Comparison of ENCODE assay signal across 9 cellular contexts in the genomic region with DNA sequence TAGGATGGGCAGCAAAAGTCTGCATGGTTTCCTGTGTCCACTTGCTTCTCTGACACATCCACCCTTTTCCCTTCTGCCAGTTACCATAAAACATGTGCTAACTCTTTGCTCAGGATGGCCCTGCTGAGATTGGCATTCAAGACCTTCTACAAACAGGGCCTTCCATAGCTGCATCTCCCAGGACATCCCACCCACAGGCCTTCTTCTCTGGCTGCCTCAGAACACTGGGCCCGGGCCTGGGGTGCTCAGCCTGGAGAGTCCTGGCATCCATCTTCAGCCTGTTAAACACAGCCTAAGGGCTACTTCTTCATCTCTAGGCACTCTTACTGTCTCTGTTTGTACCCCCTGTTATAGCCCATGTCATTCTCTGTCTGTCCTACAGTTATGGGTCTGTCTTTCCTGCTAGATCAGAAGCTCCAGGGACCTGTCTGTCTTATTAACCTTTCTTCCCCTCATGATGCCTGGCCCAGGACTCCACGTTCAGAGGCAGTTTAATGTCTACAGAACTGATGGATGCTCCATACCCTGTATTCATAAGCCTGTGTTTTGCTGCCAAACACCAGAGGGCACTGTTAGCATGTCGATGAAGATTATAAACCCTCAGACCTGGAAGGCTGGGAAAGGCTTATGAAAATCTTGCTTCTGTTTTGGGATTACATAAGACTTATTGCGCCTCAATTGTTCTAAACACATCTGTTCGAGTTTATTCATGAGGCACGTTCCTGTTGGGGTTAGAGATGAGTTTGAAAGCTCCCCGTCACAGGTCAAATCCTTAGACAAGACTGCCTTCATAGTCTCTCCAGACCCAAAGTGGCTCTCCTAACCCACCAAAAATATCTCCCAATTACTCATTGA. TPM values are rescaled to one million over a fixed set of nuclear protein-coding genes. Genes with fewer than 3 reads are reported as not detected.
DNase-seq lines count a peak whose midpoint lies in the region; ATAC-seq, FAIRE-seq and TF ChIP-seq lines count a peak whose summit lies in the region.
"Had no signal": no experiment of that assay in that cellular context is flagged by ENCODE, and none has a peak within 500 bp of the region (broad histone marks: within the 10 kb centered on the region; RNA-seq: fewer than 3 reads in every experiment).

No MANE protein-coding gene starts in this region.

- peaks cover 4% of the 10 kb centered on the region for H3K4me1 Mint-ChIP-seq in memory B cell

- no peaks in the 10 kb centered on the region for H3K27me3 ChIP-seq in tibial nerve

- no peak overlapping the region for H3K4me3 Mint-ChIP-seq in memory B cell
- H3K4me3 Mint-ChIP-seq: central memory CD8-positive, alpha-beta T cell had no signal

- H3K27ac Mint-ChIP-seq in memory B cell: no peak overlapping the region

- peak in 1 of 2 donors; percentile 56 for TF ChIP-seq EP300 in tibial nerve (IDR thresholded peaks at IDR 0.05)

- TF ChIP-seq POLR2A in tibial nerve (IDR thresholded peaks at IDR 0.05): no peak

- TF ChIP-seq CTCF in LNCaP clone FGC (IDR thresholded peaks at IDR 0.05; ENCODE audit: control insufficient read depth, extremely low read depth, insufficient read depth): peak; percentile 93
- TF ChIP-seq CTCF in tibial nerve (IDR thresholded peaks at IDR 0.05): peak; percentile 51 to 90 (median 76)

- DNase-seq in NOMO-1 (lab: John Stamatoyannopoulos, UW; ENCODE audit: unreplicated experiment in 2 of 2) (peak; percentile 32 to 48), NOMO-1 treated with dmso at 0.1 percent for 144 hours (lab: John Stamatoyannopoulos, UW; ENCODE audit: unreplicated experiment) (no peak), LNCaP clone FGC (ENCODE audit: low read depth) (peak; percentile 52), SW480 (ENCODE audit: low spot score) (peak; percentile 67), memory B cell (ENCODE audit: low spot score in 2 of 2) (peak in 1 of 2 donors; percentile 29), tibial nerve (ENCODE audit: low spot score in 2 of 2) (peak; percentile 63 to 90), NCI-H2029 (lab: John Stamatoyannopoulos, UW) (no peak)

- H3K36me3 Mint-ChIP-seq in memory B cell: no peaks in the 10 kb centered on the region

- H3K9me3 ChIP-seq in tibial nerve: no peaks in the 10 kb centered on the region

- H3K36me3 ChIP-seq in tibial nerve: no peaks in the 10 kb centered on the region

- peaks cover 3% of the 10 kb centered on the region for H3K27me3 Mint-ChIP-seq in memory B cell
- H3K27me3 Mint-ChIP-seq: central memory CD8-positive, alpha-beta T cell had no signal

- peak; percentile 92 for FAIRE-seq in endometrium (lab: Jason Lieb, UNC)

- no peak overlapping the region for H3K4me3 ChIP-seq in LNCaP clone FGC (ENCODE audit: low read depth, low read length)
- H3K4me3 ChIP-seq in tibial nerve: no peak overlapping the region

- H3K9me3 Mint-ChIP-seq in memory B cell: no peaks in the 10 kb centered on the region
- H3K9me3 Mint-ChIP-seq: central memory CD8-positive, alpha-beta T cell had no signal

- H3K4me1 ChIP-seq in tibial nerve: peaks cover 0 to 20% (median 16%) of the 10 kb centered on the region in 4 donors

- WGBS in tibial nerve, 2 donors: 6 to 15% methylated on average over 7 of the region's 7 CpGs

- peak overlapping the region in 1 of 4 donors; percentile 40 for H3K27ac ChIP-seq in tibial nerve

- ATAC-seq in memory B cell (ENCODE audit: low read depth): peak; percentile 74

RNA-seq across cellular contexts. Expression of a gene that starts 16.5 kb away (rescaled TPM):
- total RNA-seq in tibial nerve: 10 to 100 TPM; 11.5 to 67.5 (median 32.7) TPM

RNA-seq across cellular contexts. Expression of a gene that starts 17.9 kb away (rescaled TPM):
- 10 to 100 TPM in 2 of 4 donors, 1 to 10 TPM in 2; 7.2 to 23.5 (median 12.1) TPM for total RNA-seq in tibial nerve

RNA-seq across cellular contexts. Expression of a gene that starts 18.6 kb away (rescaled TPM):
- total RNA-seq in tibial nerve: 10 to 100 TPM; 39.1 to 77.7 (median 64.5) TPM

RNA-seq across cellular contexts. Expression of a gene that starts 25.5 kb away (rescaled TPM):
- 100 to 1,000 TPM; 235 to 624 (median 535) TPM for total RNA-seq in tibial nerve

RNA-seq across cellular contexts. Expression of a gene that starts 27.0 kb away (rescaled TPM):
- total RNA-seq in tibial nerve: 100 to 1,000 TPM; 192 to 305 (median 232) TPM

Comparison
In these comparisons a context has a peak if more than half of its experiments do, and no peak if none do; other contexts are left out.
1. DNase-seq: peak in NOMO-1 (2 of 2), LNCaP clone FGC (single experiment), SW480 (single experiment) and tibial nerve (2 of 2); none in NOMO-1 treated with dmso at 0.1 percent for 144 hours (single experiment) and NCI-H2029 (single experiment).